2 cellular contexts compared by ENCODE assay signal in the genomic region with DNA sequence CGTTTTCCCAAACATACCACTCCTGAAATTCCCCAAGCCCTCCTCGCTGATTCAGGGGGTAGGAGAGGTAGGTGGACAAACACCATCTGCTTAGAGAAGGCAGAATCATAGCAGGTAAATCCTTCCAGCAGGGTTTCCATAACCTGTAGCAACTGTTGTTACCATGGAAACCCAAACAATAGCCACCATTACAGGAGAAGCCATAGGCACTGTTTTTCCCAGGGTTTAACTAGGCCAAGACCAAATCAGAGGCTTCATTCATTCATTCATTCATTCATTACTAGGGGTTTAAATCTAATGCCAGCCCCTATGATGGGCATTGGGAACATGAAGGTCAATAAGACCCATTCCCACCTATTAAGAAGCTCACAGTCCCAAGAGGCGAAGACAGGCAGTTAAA.
TF ChIP-seq lines count a peak whose summit lies in the region.

No MANE protein-coding gene starts in this region.

TF ChIP-seq in HepG2, 621 proteins besides CTCF, POLR2A, EP300 and RAD21:
- TF ChIP-seq RFX1 (IDR thresholded peaks at IDR 0.05) (peak; percentile 57; the same call in 1 of the 2 replicates), ZNF629 (CRISPR knock-in tag; conservative IDR thresholded peaks at IDR 0.05) (no peak)
TF ChIP-seq in HepG2: peak in this region for 1.

TF ChIP-seq in K562, 482 proteins besides CTCF, POLR2A, EP300 and RAD21:
- TF ChIP-seq RB1 (IDR thresholded peaks at IDR 0.05; ENCODE audit: low read depth) (no peak), ZHX1 (conservative IDR thresholded peaks at IDR 0.05; ENCODE audit: low read length) (no peak), CHD4 (IDR thresholded peaks at IDR 0.05; ENCODE audit: insufficient read depth, insufficient replicate concordance, low read depth, low read length, poor library complexity, severe bottlenecking) (no peak), RFX1 (IDR thresholded peaks at IDR 0.05) (peak; percentile 75)
